Comparison of ENCODE assay signal across 8 cellular contexts in genomic region chr19:10086032-10086903, GRCh38. TPM values are rescaled to one million over a fixed set of nuclear protein-coding genes. Genes with fewer than 3 reads are reported as not detected.
DNase-seq lines count a peak whose midpoint lies in the region; ATAC-seq lines count a peak whose summit lies in the region.

SHFL (plus strand) TSS chr19:10086317; CDS start chr19:10086428, 111 bp downstream.

- H3K4me1 ChIP-seq in BLaER1, result peaks cover 14% of the 10 kb centered on the region
- H3K4me1 ChIP-seq in right cardiac atrium (ENCODE audit: control insufficient read depth, insufficient read depth, low read length), result peaks cover 3% of the 10 kb centered on the region
- no peaks in the 10 kb centered on the region for H3K4me1 ChIP-seq in urinary bladder (ENCODE audit: insufficient read depth)

- H3K27ac ChIP-seq in BLaER1, result peak within 1 kb of the TSS; percentile 83
- peak within 1 kb of the TSS; percentile 88 for H3K27ac ChIP-seq in angular gyrus (ENCODE audit: low read depth, low read length)
- H3K27ac ChIP-seq in right cardiac atrium (ENCODE audit: low read length), result peak within 1 kb of the TSS; percentile 72
- peak within 1 kb of the TSS; percentile 76 for H3K27ac ChIP-seq in urinary bladder (ENCODE audit: low read depth)

- H3K9me3 ChIP-seq in BLaER1 (no peaks in the 10 kb centered on the region), right cardiac atrium (ENCODE audit: control insufficient read depth, low read length) (no peaks in the 10 kb centered on the region)

- H3K4me1 Mint-ChIP-seq in T-helper 1 cell treated with Interleukin-12 subunit alpha and Interleukin-12 subunit beta and Interleukin-4 antibody, amounts not matched to agents 30 μg/mL and 1 μg/mL, for 36 hours (ENCODE audit: low read depth), result peaks cover 12% of the 10 kb centered on the region

- H4K20me1 ChIP-seq in BLaER1, result no peaks in the 10 kb centered on the region

- H3K9ac ChIP-seq in BLaER1, result peak within 1 kb of the TSS; percentile 86

- no peaks in the 10 kb centered on the region for H3K9me3 Mint-ChIP-seq in T-helper 1 cell treated with Interleukin-12 subunit alpha and Interleukin-12 subunit beta and Interleukin-4 antibody, amounts not matched to agents 30 μg/mL and 1 μg/mL, for 36 hours

- peak within 1 kb of the TSS; percentile 87 for H3K4me3 Mint-ChIP-seq in T-helper 1 cell treated with Interleukin-12 subunit alpha and Interleukin-12 subunit beta and Interleukin-4 antibody, amounts not matched to agents 30 μg/mL and 1 μg/mL, for 36 hours

- WGBS in right cardiac atrium, result under 1% methylated on average over 85 of the region's 85 CpGs
- under 1% methylated on average over 85 of the region's 85 CpGs for WGBS in urinary bladder

- DNase-seq in HPDE6-E6E7 (ENCODE audit: extremely low spot score), result peak; percentile 80
- peak; percentile 78 to 93 (median 92) for DNase-seq in right cardiac atrium
- peak; percentile 58 for DNase-seq in putamen (ENCODE audit: low spot score)

- peak within 1 kb of the TSS; percentile 94 for H3K4me2 ChIP-seq in BLaER1

- H3K4me3 ChIP-seq in BLaER1 (peak within 1 kb of the TSS; percentile 98), right cardiac atrium (ENCODE audit: low read length) (peak within 1 kb of the TSS; percentile 75), urinary bladder (ENCODE audit: low read depth, low read length) (peak within 1 kb of the TSS; percentile 92)

- peak within 1 kb of the TSS; percentile 85 for H3K27ac Mint-ChIP-seq in T-helper 1 cell treated with Interleukin-12 subunit alpha and Interleukin-12 subunit beta and Interleukin-4 antibody, amounts not matched to agents 30 μg/mL and 1 μg/mL, for 36 hours

- ATAC-seq in GM19395 (IDR thresholded peaks at IDR 0.05; ENCODE audit: unreplicated experiment) (peak; percentile 89), right cardiac atrium (peak; percentile 94 to 95)

- H3K36me3 Mint-ChIP-seq in T-helper 1 cell treated with Interleukin-12 subunit alpha and Interleukin-12 subunit beta and Interleukin-4 antibody, amounts not matched to agents 30 μg/mL and 1 μg/mL, for 36 hours (ENCODE audit: low read depth), result peaks cover 17% of the 10 kb centered on the region

- H3K27me3 Mint-ChIP-seq in T-helper 1 cell treated with Interleukin-12 subunit alpha and Interleukin-12 subunit beta and Interleukin-4 antibody, amounts not matched to agents 30 μg/mL and 1 μg/mL, for 36 hours (ENCODE audit: low read depth), result peaks cover 3% of the 10 kb centered on the region

- H3K27me3 ChIP-seq in BLaER1 (no peaks in the 10 kb centered on the region), right cardiac atrium (ENCODE audit: control insufficient read depth, insufficient read depth) (no peaks in the 10 kb centered on the region)

- H3K36me3 ChIP-seq in BLaER1 (peaks cover 23% of the 10 kb centered on the region), urinary bladder (ENCODE audit: insufficient read depth) (no peaks in the 10 kb centered on the region)

- intact Hi-C loops in right cardiac atrium (cut with DNase I), result no loop called here

RNA-seq across cellular contexts. Expression of gene SHFL, which starts in this region (rescaled TPM):
- 10 to 100 TPM; 14.5 to 16.0 (median 15.2) TPM for total RNA-seq in right cardiac atrium
- polyA plus RNA-seq in right cardiac atrium, result 16.0 TPM
- 15.5 TPM for total RNA-seq in urinary bladder
- 43.4 TPM for polyA plus RNA-seq in urinary bladder

Comparison
In these comparisons a context has a peak if more than half of its experiments do, and no peak if none do; other contexts are left out.
1. Peak in every context shown above with its lines: DNase-seq, ATAC-seq, H3K4me3 ChIP-seq and H3K27ac ChIP-seq.